Comparison of ENCODE assay signal across 18 cellular contexts in the genomic region with DNA sequence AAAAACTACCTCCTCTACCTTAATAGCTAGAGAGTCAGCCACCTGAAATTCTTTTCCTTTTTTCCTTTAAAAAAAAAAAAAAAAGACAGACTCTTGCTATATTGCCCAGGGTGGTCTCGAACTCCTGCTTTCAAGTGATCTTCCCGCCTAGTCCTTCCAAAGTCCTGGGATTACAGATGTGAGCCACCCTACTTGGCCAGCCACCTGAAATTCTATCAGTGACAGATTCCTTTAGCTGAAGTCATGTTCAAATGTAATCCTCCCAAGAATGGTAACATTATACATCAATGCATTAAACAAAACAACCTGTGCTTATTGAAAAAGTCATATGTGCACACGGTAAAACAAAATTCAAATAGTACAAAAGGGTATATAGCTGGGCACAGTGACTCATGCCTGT. TPM values are rescaled to one million over a fixed set of nuclear protein-coding genes. Genes with fewer than 3 reads are reported as not detected.
"Had no signal": no experiment of that assay in that cellular context is flagged by ENCODE, and none has a peak within 500 bp of the region (broad histone marks: within the 10 kb centered on the region; RNA-seq: fewer than 3 reads in every experiment).

No MANE protein-coding gene starts in this region.

- H3K9me3 Mint-ChIP-seq: activated naive CD4-positive, alpha-beta T cell treated with anti-CD3 and anti-CD28 coated beads for 36 hours; activated T-helper 17 cell treated with anti-CD3 and anti-CD28 coated beads, Interleukin-2, amount 50 U/mL, for 72 hours; neural crest cell; stimulated activated naive CD8-positive, alpha-beta T cell treated with anti-CD3 and anti-CD28 coated beads, Interleukin-15, amount 100 ng/mL, for 72 hours; T-helper 2 cell treated with Interferon-gamma antibody and Interleukin-4, amounts not matched to agents 5 μg/mL and 100 μg/mL, for 36 hours had no signal

- H3K4me3 ChIP-seq: right lobe of liver, testis, upper lobe of right lung had no signal

- H3K27ac ChIP-seq: right lobe of liver, testis, upper lobe of right lung had no signal

- H3K27ac Mint-ChIP-seq: T-helper 2 cell treated with Interferon-gamma antibody and Interleukin-4, amounts not matched to agents 5 μg/mL and 100 μg/mL, for 36 hours had no signal

- H3K4me3 Mint-ChIP-seq: activated naive CD4-positive, alpha-beta T cell treated with anti-CD3 and anti-CD28 coated beads for 36 hours; neural crest cell; stimulated activated naive CD8-positive, alpha-beta T cell treated with anti-CD3 and anti-CD28 coated beads, Interleukin-15, amount 100 ng/mL, for 72 hours; T-helper 2 cell treated with Interferon-gamma antibody and Interleukin-4, amounts not matched to agents 5 μg/mL and 100 μg/mL, for 36 hours had no signal

- H3K9me3 ChIP-seq: right lobe of liver, testis, upper lobe of right lung had no signal

- DNase-seq: activated naive CD4-positive, alpha-beta T cell treated with anti-CD3 and anti-CD28 coated beads for 36 hours; amniotic stem cell; cortex of kidney; effector CD4-positive, alpha-beta T cell; foreskin melanocyte; head of caudate nucleus; right lobe of liver; stimulated activated naive CD8-positive, alpha-beta T cell treated with anti-CD3 and anti-CD28 coated beads, Interleukin-15, amount 100 ng/mL, for 72 hours; testis; upper lobe of right lung had no signal

- H3K27me3 ChIP-seq: right lobe of liver, testis, upper lobe of right lung had no signal

- H3K27me3 Mint-ChIP-seq: activated T-helper 17 cell treated with anti-CD3 and anti-CD28 coated beads, Interleukin-2, amount 50 U/mL, for 72 hours; stimulated activated naive CD8-positive, alpha-beta T cell treated with anti-CD3 and anti-CD28 coated beads, Interleukin-15, amount 100 ng/mL, for 72 hours had no signal

RNA-seq across cellular contexts. Expression of gene ONECUT1, which starts 59.1 kb away (rescaled TPM):
- total RNA-seq: activated naive CD4-positive, alpha-beta T cell treated with anti-CD3 and anti-CD28 coated beads for 36 hours; activated T-helper 17 cell treated with anti-CD3 and anti-CD28 coated beads, Interleukin-2, amount 50 U/mL, for 72 hours; cardiac septum; fibroblast of lung; lower leg skin; osteocyte; pulmonary artery endothelial cell; upper lobe of right lung had no signal
- polyA plus RNA-seq: fibroblast of lung had no signal
